12 cellular contexts compared by ENCODE assay signal in genomic region chr16:14088155-14088753, GRCh38. TPM values are rescaled to one million over a fixed set of nuclear protein-coding genes. Genes with fewer than 3 reads are reported as not detected.
DNase-seq lines count a peak whose midpoint lies in the region; ATAC-seq and TF ChIP-seq lines count a peak whose summit lies in the region.
"Had no signal": no experiment of that assay in that cellular context is flagged by ENCODE, and none has a peak within 500 bp of the region (broad histone marks: within the 10 kb centered on the region; RNA-seq: fewer than 3 reads in every experiment).

No MANE protein-coding gene starts in this region.

- intact Hi-C loops in Right ventricle myocardium inferior (cut with DNase I) = loop anchor here (5.0 kb wide), 3 partner anchors 39 to 99 kb away; no protein-coding TSS in a partner anchor
- intact Hi-C loops in esophagus squamous epithelium (cut with DNase I) = no loop called here
- intact Hi-C loops in mucosa of descending colon (cut with DNase I, micrococcal nuclease) = no loop called here

- H3K27ac ChIP-seq in right atrium auricular region (peak overlapping the region in 1 of 2 donors; percentile 60), esophagus squamous epithelium (peak overlapping the region in 3 of 4 donors; percentile 43 to 71 (median 69))

- no peak overlapping the region for H3K4me3 ChIP-seq in right atrium auricular region
- H3K4me3 ChIP-seq in esophagus squamous epithelium = peak overlapping the region in 1 of 4 donors; percentile 42
- H3K4me3 ChIP-seq in mucosa of descending colon = no peak overlapping the region

- no peak for TF ChIP-seq POLR2A in esophagus squamous epithelium (IDR thresholded peaks at IDR 0.05)

- ATAC-seq in Right ventricle myocardium inferior = peak; percentile 75
- peak; percentile 89 for ATAC-seq in mucosa of descending colon
- ATAC-seq in GM21723 (IDR thresholded peaks at IDR 0.05; ENCODE audit: unreplicated experiment) = no peak
- ATAC-seq in HG03108 (IDR thresholded peaks at IDR 0.05; ENCODE audit: unreplicated experiment) = no peak
- no peak for ATAC-seq in HG02759 (IDR thresholded peaks at IDR 0.05; ENCODE audit: unreplicated experiment)
- ATAC-seq: activated T-cell treated with anti-CD3 and anti-CD28 coated beads, Interleukin-2, amount 50 U/mL, for 72 hours had no signal

- H3K9me3 ChIP-seq in right atrium auricular region (no peaks in the 10 kb centered on the region), esophagus squamous epithelium (no peaks in the 10 kb centered on the region), mucosa of descending colon (no peaks in the 10 kb centered on the region)

- no peak for DNase-seq in Right ventricle myocardium inferior (ENCODE audit: missing footprints)
- no peak for DNase-seq in right atrium auricular region (ENCODE audit: low spot score)
- DNase-seq in esophagus squamous epithelium (lab: John Stamatoyannopoulos, UW) = no peak
- no peak for DNase-seq in mucosa of descending colon
- DNase-seq in stimulated activated CD4-positive, alpha-beta T cell treated with anti-CD3 and anti-CD28 coated beads, Interleukin-12 subunit alpha, Interleukin-12 subunit beta, amount 100 ng/mL, for 4 hours = no peak
- DNase-seq: ACHN; activated T-cell treated with anti-CD3 and anti-CD28 coated beads, Interleukin-2, amount 50 U/mL, for 72 hours; central memory CD4-positive, alpha-beta T cell; NCI-H2107 had no signal

- TF ChIP-seq CTCF in right atrium auricular region (IDR thresholded peaks at IDR 0.05) = no peak
- no peak for TF ChIP-seq CTCF in esophagus squamous epithelium (IDR thresholded peaks at IDR 0.05)
- no peak for TF ChIP-seq CTCF in mucosa of descending colon (IDR thresholded peaks at IDR 0.05)

- H3K36me3 ChIP-seq in right atrium auricular region (no peaks in the 10 kb centered on the region), esophagus squamous epithelium (peaks cover 0 to 15% (median 0%) of the 10 kb centered on the region in 3 donors), mucosa of descending colon (ENCODE audit: low read depth) (no peaks in the 10 kb centered on the region)

- 22 to 38% methylated on average over 6 of the region's 6 CpGs for WGBS in esophagus squamous epithelium, 2 donors

- H3K4me1 ChIP-seq in right atrium auricular region = peaks cover 0 to 62% of the 10 kb centered on the region in 2 donors
- peaks cover 12 to 75% (median 41%) of the 10 kb centered on the region in 3 donors for H3K4me1 ChIP-seq in esophagus squamous epithelium
- H3K4me1 ChIP-seq in mucosa of descending colon (ENCODE audit: low read depth) = peaks cover 19% of the 10 kb centered on the region

- H3K27me3 ChIP-seq in right atrium auricular region = no peaks in the 10 kb centered on the region
- H3K27me3 ChIP-seq in esophagus squamous epithelium = no peaks in the 10 kb centered on the region

RNA-seq across cellular contexts. Expression of gene MRTFB, which starts 17.1 kb away (rescaled TPM):
- total RNA-seq in Right ventricle myocardium inferior = 23.8 TPM
- total RNA-seq in right atrium auricular region = 10 to 100 TPM; 38.6 to 46.5 TPM
- 10 to 100 TPM; 17.1 to 77.8 (median 21.9) TPM for total RNA-seq in esophagus squamous epithelium
- 10 to 100 TPM; 40.0 to 49.9 (median 40.0) TPM for total RNA-seq in mucosa of descending colon

Comparison
In these comparisons a context has a peak if more than half of its experiments do, and no peak if none do; other contexts are left out.
1. ATAC-seq: peak in Right ventricle myocardium inferior (single experiment) and mucosa of descending colon (single experiment); none in GM21723 (single experiment), HG03108 (single experiment) and HG02759 (single experiment).